Comparison of ENCODE assay signal across 32 cellular contexts in the genomic region with DNA sequence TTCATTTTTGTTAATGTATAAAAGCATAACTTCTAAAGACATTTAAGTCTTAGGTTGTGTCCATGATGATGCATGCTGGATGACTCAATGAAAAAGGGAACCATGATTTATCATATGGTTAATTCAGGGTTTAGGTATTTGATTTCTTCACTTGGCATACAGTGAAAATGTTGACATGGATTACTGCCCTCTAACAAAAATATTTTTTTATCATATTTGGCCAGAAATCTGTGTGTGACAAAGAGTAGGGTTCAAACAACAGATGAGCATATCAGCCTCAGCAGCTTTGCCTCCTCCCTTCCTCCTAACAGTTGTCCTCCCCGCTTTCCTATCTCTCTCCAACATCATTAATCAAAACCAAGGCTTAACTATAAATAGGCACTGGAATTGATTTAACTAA. TPM values are rescaled to one million over a fixed set of nuclear protein-coding genes. Genes with fewer than 3 reads are reported as not detected.
DNase-seq lines count a peak whose midpoint lies in the region; ATAC-seq, FAIRE-seq and TF ChIP-seq lines count a peak whose summit lies in the region.
"Had no signal": no experiment of that assay in that cellular context is flagged by ENCODE, and none has a peak within 500 bp of the region (broad histone marks: within the 10 kb centered on the region; RNA-seq: fewer than 3 reads in every experiment).

No MANE protein-coding gene starts in this region.

- TF ChIP-seq POLR2A in breast epithelium (IDR thresholded peaks at IDR 0.05) (no peak), stomach (IDR thresholded peaks at IDR 0.05) (no peak)

- no peak overlapping the region for H3K9ac ChIP-seq in astrocyte (ENCODE audit: low read length)
- H3K9ac ChIP-seq: KMS-11 had no signal

- peaks cover 38% of the 10 kb centered on the region for H3K27me3 Mint-ChIP-seq in MCF 10A (ENCODE audit: insufficient read depth, unreplicated experiment)
- H3K27me3 Mint-ChIP-seq in astrocyte (ENCODE audit: low read depth, unreplicated experiment) = no peaks in the 10 kb centered on the region
- H3K27me3 Mint-ChIP-seq: progenitor cell of endocrine pancreas had no signal

- peaks cover 0 to 7% of the 10 kb centered on the region in 2 donors for H3K9me3 ChIP-seq in breast epithelium
- no peaks in the 10 kb centered on the region for H3K9me3 ChIP-seq in astrocyte (ENCODE audit: insufficient read depth, low read depth, low read length)
- peaks cover 0 to 10% (median 0%) of the 10 kb centered on the region in 4 donors for H3K9me3 ChIP-seq in stomach
- H3K9me3 ChIP-seq: body of pancreas, gastrocnemius medialis, suprapubic skin had no signal

- FAIRE-seq in astrocyte (lab: Jason Lieb, UNC) = peak; percentile 63

- H4K20me1 ChIP-seq in astrocyte (ENCODE audit: insufficient read depth, low read length) = no peaks in the 10 kb centered on the region

- no peak for TF ChIP-seq EP300 in stomach (IDR thresholded peaks at IDR 0.05)

- POLR2A ChIA-PET in MCF 10A (lab: Yijun Ruan, JAX) = no interaction called here

- intact Hi-C loops in MCF 10A (cut with micrococcal nuclease) (no loop called here), breast epithelium (cut with DNase I; ENCODE audit: low total_unique reads) (no loop called here), stomach (cut with DNase I; ENCODE audit: low total_unique reads) (no loop called here)

- H3K27ac Mint-ChIP-seq in MCF 10A (ENCODE audit: low read depth, unreplicated experiment) = no peak overlapping the region
- H3K27ac Mint-ChIP-seq in astrocyte (ENCODE audit: unreplicated experiment) = no peak overlapping the region
- H3K27ac Mint-ChIP-seq: activated naive CD8-positive, alpha-beta T cell treated with anti-CD3 and anti-CD28 coated beads, Interleukin-2, amount 50 U/mL, for 24 hours; CD4-positive, CD25-positive, alpha-beta regulatory T cell; memory B cell; progenitor cell of endocrine pancreas; stimulated activated memory B cell treated with anti-CD40 and anti-IgM and Interleukin-4, amounts not matched to agents 10 μg/mL and 1 μg/mL and 100 μg/mL, for 72 hours had no signal

- no TSS peak for BruUV-seq in MCF 10A (replicated peaks; lab: Mats Ljungman, UMichigan)

- no peaks in the 10 kb centered on the region for H3K9me3 Mint-ChIP-seq in MCF 10A (ENCODE audit: unreplicated experiment)
- H3K9me3 Mint-ChIP-seq in astrocyte (ENCODE audit: unreplicated experiment) = no peaks in the 10 kb centered on the region
- H3K9me3 Mint-ChIP-seq: activated naive CD8-positive, alpha-beta T cell treated with anti-CD3 and anti-CD28 coated beads, Interleukin-2, amount 50 U/mL, for 24 hours had no signal

- H3K36me3 ChIP-seq in breast epithelium (no peaks in the 10 kb centered on the region), astrocyte (ENCODE audit: insufficient read depth, low read length) (no peaks in the 10 kb centered on the region), stomach (no peaks in the 10 kb centered on the region)
- H3K36me3 ChIP-seq: gastrocnemius medialis, suprapubic skin, WERI-Rb-1 had no signal

- no peak overlapping the region for H3K4me2 ChIP-seq in astrocyte (ENCODE audit: low read length)
- H3K4me2 ChIP-seq: hepatocyte, KMS-11, PC-9 had no signal

- H3K36me3 Mint-ChIP-seq in MCF 10A (ENCODE audit: insufficient read depth, unreplicated experiment) = no peaks in the 10 kb centered on the region
- no peaks in the 10 kb centered on the region for H3K36me3 Mint-ChIP-seq in astrocyte (ENCODE audit: low read depth, unreplicated experiment)
- H3K36me3 Mint-ChIP-seq: CD4-positive, CD25-positive, alpha-beta regulatory T cell; memory B cell; stimulated activated memory B cell treated with anti-CD40 and anti-IgM and Interleukin-4, amounts not matched to agents 10 μg/mL and 1 μg/mL and 100 μg/mL, for 72 hours had no signal

- no peaks in the 10 kb centered on the region for H3K4me1 ChIP-seq in breast epithelium
- H3K4me1 ChIP-seq in astrocyte (ENCODE audit: insufficient read depth, low read length) = no peaks in the 10 kb centered on the region
- no peaks in the 10 kb centered on the region for H3K4me1 ChIP-seq in stomach
- H3K4me1 ChIP-seq: body of pancreas, suprapubic skin had no signal

- H3K4me1 Mint-ChIP-seq in MCF 10A (ENCODE audit: insufficient read depth, unreplicated experiment) (no peaks in the 10 kb centered on the region), astrocyte (ENCODE audit: low read depth, unreplicated experiment) (no peaks in the 10 kb centered on the region)
- H3K4me1 Mint-ChIP-seq: activated naive CD8-positive, alpha-beta T cell treated with anti-CD3 and anti-CD28 coated beads, Interleukin-2, amount 50 U/mL, for 24 hours; CD4-positive, CD25-positive, alpha-beta regulatory T cell; memory B cell; stimulated activated memory B cell treated with anti-CD40 and anti-IgM and Interleukin-4, amounts not matched to agents 10 μg/mL and 1 μg/mL and 100 μg/mL, for 72 hours had no signal

- CTCF ChIA-PET in MCF 10A (lab: Yijun Ruan, JAX) = interaction anchor here (3.3 kb wide), 1 partner anchor 15 kb away, joined by 11 read pairs; no protein-coding TSS in a partner anchor

- H3K27ac ChIP-seq in breast epithelium (no peak overlapping the region), astrocyte (ENCODE audit: low read depth, low read length) (no peak overlapping the region), stomach (no peak overlapping the region)
- H3K27ac ChIP-seq: 22Rv1, body of pancreas, epithelial cell of prostate, gastrocnemius medialis, hepatocyte, KMS-11, PC-9, suprapubic skin, WERI-Rb-1 had no signal

- H3K4me3 Mint-ChIP-seq in MCF 10A (ENCODE audit: unreplicated experiment) (no peak overlapping the region), astrocyte (ENCODE audit: unreplicated experiment) (no peak overlapping the region)
- H3K4me3 Mint-ChIP-seq: activated naive CD8-positive, alpha-beta T cell treated with anti-CD3 and anti-CD28 coated beads, Interleukin-2, amount 50 U/mL, for 24 hours; CD4-positive, CD25-positive, alpha-beta regulatory T cell; memory B cell; stimulated activated memory B cell treated with anti-CD40 and anti-IgM and Interleukin-4, amounts not matched to agents 10 μg/mL and 1 μg/mL and 100 μg/mL, for 72 hours had no signal

- 30 to 59% (median 52%) methylated on average over 1 of the region's 1 CpG for WGBS in stomach, 5 donors

- DNase-seq in MCF 10A (ENCODE audit: unreplicated experiment) (peak; percentile 17), breast epithelium (ENCODE audit: low spot score in 2 of 2) (no peak), astrocyte (ENCODE audit: low read depth) (peak; percentile 66), foreskin fibroblast (peak; percentile 40 to 64), stomach (no peak), NCI-H187 (lab: John Stamatoyannopoulos, UW) (no peak)
- DNase-seq: activated CD4-positive, alpha-beta T cell treated with anti-CD3 and anti-CD28 coated beads for 48 hours; activated gamma-delta T cell; activated naive CD8-positive, alpha-beta T cell treated with anti-CD3 and anti-CD28 coated beads, Interleukin-2, amount 50 U/mL, for 24 hours; activated T-cell treated with anti-CD3 and anti-CD28 coated beads, Interleukin-2, amount 50 U/mL, for 1 hour; body of pancreas; CD4-positive, CD25-positive, alpha-beta regulatory T cell; gastrocnemius medialis; NCI-H1436; NCI-H510A; PC-9; SIG-M5; stimulated activated CD4-positive, alpha-beta T cell treated with anti-CD3 and anti-CD28 coated beads, Interleukin-4, amount 100 ng/mL, for 4 hours; T-helper 9 cell; WERI-Rb-1 had no signal

- H3K4me3 ChIP-seq in breast epithelium = no peak overlapping the region
- no peak overlapping the region for H3K4me3 ChIP-seq in astrocyte (ENCODE audit: insufficient read depth, low read depth, low read length)
- no peak overlapping the region for H3K4me3 ChIP-seq in foreskin fibroblast (ENCODE audit: low read depth in 1 of 2, low read length in 2 of 2)
- no peak overlapping the region for H3K4me3 ChIP-seq in stomach
- H3K4me3 ChIP-seq: body of pancreas, gastrocnemius medialis, hepatocyte, PC-9, suprapubic skin had no signal

- peaks cover 0 to 4% of the 10 kb centered on the region in 2 donors for H3K27me3 ChIP-seq in breast epithelium
- no peaks in the 10 kb centered on the region for H3K27me3 ChIP-seq in astrocyte (ENCODE audit: insufficient read depth, low read length)
- no peaks in the 10 kb centered on the region for H3K27me3 ChIP-seq in stomach
- H3K27me3 ChIP-seq: body of pancreas, gastrocnemius medialis, hepatocyte, suprapubic skin had no signal

- TF ChIP-seq CTCF in MCF 10A (IDR thresholded peaks at IDR 0.05; ENCODE audit: unreplicated experiment) = no peak
- no peak for TF ChIP-seq CTCF in breast epithelium (IDR thresholded peaks at IDR 0.05)
- no peak for TF ChIP-seq CTCF in astrocyte (IDR thresholded peaks at IDR 0.05; ENCODE audit: insufficient read depth, low read depth, low read length)
- TF ChIP-seq CTCF in foreskin fibroblast (IDR thresholded peaks at IDR 0.05; ENCODE audit: low read depth, low read length) = no peak
- no peak for TF ChIP-seq CTCF in stomach (IDR thresholded peaks at IDR 0.05)

- H2AFZ ChIP-seq in astrocyte (ENCODE audit: low read depth, low read length) = no peak overlapping the region
- H2AFZ ChIP-seq: hepatocyte, PC-9 had no signal

- ATAC-seq in HG03025 (IDR thresholded peaks at IDR 0.05; ENCODE audit: low FRiP score, unreplicated experiment) = no peak
- ATAC-seq in GM18907 (IDR thresholded peaks at IDR 0.05; ENCODE audit: unreplicated experiment) = no peak
- ATAC-seq: activated naive CD8-positive, alpha-beta T cell treated with anti-CD3 and anti-CD28 coated beads, Interleukin-2, amount 50 U/mL, for 24 hours; body of pancreas; gastrocnemius medialis; sciatic nerve; stimulated activated memory B cell treated with anti-CD40 and anti-IgM and Interleukin-4, amounts not matched to agents 10 μg/mL and 1 μg/mL and 100 μg/mL, for 72 hours had no signal

- H3K79me2 ChIP-seq in astrocyte (ENCODE audit: insufficient read depth, low read length) = no peaks in the 10 kb centered on the region
- H3K79me2 ChIP-seq: hepatocyte had no signal

RNA-seq across cellular contexts. Expression of a gene that starts 46.3 kb away (rescaled TPM):
- total RNA-seq in MCF 10A (2022) (not detected in 2 replicates), breast epithelium (10 to 100 TPM; 10.1 to 32.6 (median 14.7) TPM), astrocyte (0.22 and 0.30 TPM in 2 replicates), stomach (10 to 100 TPM in 3 of 5 donors, 1 to 10 TPM in 2; 8.5 to 26.4 (median 19.1) TPM)
- polyA plus RNA-seq in stomach = 1 to 10 TPM; 2.2 to 6.9 (median 3.9) TPM
- total RNA-seq: activated CD8-positive, alpha-beta memory T cell treated with anti-CD3 and anti-CD28 coated beads for 36 hours; PC-9 had no signal
- polyA plus RNA-seq: CD4-positive, CD25-positive, alpha-beta regulatory T cell had no signal

Comparison
In these comparisons a context has a peak if more than half of its experiments do, and no peak if none do; other contexts are left out.
1. DNase-seq: peak in MCF 10A (single experiment), astrocyte (single experiment) and foreskin fibroblast (2 of 2); none in breast epithelium (0 of 2), stomach (single experiment) and NCI-H187 (0 of 2).